Comparison of ENCODE assay signal across 2 cellular contexts in the genomic region with DNA sequence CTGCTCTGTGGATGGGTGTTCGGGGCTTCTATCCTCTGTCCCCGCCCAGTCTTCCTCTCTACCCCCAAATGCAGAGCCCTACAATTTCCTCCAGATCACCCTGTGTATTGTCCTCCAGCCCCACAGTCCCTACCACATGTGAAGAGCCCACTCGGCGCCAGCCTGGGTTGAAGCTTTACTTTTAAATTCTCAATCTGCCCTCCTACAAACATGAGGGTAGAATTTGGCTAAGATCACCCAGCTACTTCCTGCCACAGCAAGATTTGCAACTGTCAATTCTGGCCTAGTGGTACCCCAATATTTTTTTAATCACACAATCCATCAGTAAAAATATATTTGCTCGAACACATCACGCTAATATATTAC.
TF ChIP-seq lines count a peak whose summit lies in the region.

No MANE protein-coding gene starts in this region.

TF ChIP-seq in liver, 16 proteins besides CTCF, POLR2A, EP300 and RAD21:
- no peak for TF ChIP-seq HNF4A (conservative IDR thresholded peaks at IDR 0.05)
- TF ChIP-seq, protein P1, sequence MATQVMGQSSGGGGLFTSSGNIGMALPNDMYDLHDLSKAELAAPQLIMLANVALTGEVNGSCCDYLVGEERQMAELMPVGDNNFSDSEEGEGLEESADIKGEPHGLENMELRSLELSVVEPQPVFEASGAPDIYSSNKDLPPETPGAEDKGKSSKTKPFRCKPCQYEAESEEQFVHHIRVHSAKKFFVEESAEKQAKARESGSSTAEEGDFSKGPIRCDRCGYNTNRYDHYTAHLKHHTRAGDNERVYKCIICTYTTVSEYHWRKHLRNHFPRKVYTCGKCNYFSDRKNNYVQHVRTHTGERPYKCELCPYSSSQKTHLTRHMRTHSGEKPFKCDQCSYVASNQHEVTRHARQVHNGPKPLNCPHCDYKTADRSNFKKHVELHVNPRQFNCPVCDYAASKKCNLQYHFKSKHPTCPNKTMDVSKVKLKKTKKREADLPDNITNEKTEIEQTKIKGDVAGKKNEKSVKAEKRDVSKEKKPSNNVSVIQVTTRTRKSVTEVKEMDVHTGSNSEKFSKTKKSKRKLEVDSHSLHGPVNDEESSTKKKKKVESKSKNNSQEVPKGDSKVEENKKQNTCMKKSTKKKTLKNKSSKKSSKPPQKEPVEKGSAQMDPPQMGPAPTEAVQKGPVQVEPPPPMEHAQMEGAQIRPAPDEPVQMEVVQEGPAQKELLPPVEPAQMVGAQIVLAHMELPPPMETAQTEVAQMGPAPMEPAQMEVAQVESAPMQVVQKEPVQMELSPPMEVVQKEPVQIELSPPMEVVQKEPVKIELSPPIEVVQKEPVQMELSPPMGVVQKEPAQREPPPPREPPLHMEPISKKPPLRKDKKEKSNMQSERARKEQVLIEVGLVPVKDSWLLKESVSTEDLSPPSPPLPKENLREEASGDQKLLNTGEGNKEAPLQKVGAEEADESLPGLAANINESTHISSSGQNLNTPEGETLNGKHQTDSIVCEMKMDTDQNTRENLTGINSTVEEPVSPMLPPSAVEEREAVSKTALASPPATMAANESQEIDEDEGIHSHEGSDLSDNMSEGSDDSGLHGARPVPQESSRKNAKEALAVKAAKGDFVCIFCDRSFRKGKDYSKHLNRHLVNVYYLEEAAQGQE (IDR thresholded peaks at IDR 0.05), result peak; percentile 8

TF ChIP-seq in HepG2, 621 proteins besides CTCF, POLR2A, EP300 and RAD21:
- TF ChIP-seq SMARCC2 (IDR thresholded peaks at IDR 0.05) (no peak), PTBP1 (IDR thresholded peaks at IDR 0.05; ENCODE audit: low read depth, low read length, poor library complexity, severe bottlenecking) (no peak), FOSL2 (CRISPR knock-in tag; IDR thresholded peaks at IDR 0.05) (no peak), ZBTB38 (CRISPR knock-in tag; IDR thresholded peaks at IDR 0.05) (no peak), ZEB1 (IDR thresholded peaks at IDR 0.05; ENCODE audit: insufficient replicate concordance, low read depth) (no peak), PLRG1 (conservative IDR thresholded peaks at IDR 0.05) (no peak), ZNF510 (CRISPR knock-in tag; IDR thresholded peaks at IDR 0.05; ENCODE audit: low read depth) (no peak), SMYD3 (CRISPR knock-in tag; IDR thresholded peaks at IDR 0.05) (no peak)
- TF ChIP-seq, protein P2, sequence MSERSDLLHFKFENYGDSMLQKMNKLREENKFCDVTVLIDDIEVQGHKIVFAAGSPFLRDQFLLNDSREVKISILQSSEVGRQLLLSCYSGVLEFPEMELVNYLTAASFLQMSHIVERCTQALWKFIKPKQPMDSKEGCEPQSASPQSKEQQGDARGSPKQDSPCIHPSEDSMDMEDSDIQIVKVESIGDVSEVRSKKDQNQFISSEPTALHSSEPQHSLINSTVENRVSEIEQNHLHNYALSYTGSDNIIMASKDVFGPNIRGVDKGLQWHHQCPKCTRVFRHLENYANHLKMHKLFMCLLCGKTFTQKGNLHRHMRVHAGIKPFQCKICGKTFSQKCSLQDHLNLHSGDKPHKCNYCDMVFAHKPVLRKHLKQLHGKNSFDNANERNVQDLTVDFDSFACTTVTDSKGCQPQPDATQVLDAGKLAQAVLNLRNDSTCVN (CRISPR knock-in tag; IDR thresholded peaks at IDR 0.05; ENCODE audit: borderline replicate concordance), result no peak
- TF ChIP-seq, protein P3, sequence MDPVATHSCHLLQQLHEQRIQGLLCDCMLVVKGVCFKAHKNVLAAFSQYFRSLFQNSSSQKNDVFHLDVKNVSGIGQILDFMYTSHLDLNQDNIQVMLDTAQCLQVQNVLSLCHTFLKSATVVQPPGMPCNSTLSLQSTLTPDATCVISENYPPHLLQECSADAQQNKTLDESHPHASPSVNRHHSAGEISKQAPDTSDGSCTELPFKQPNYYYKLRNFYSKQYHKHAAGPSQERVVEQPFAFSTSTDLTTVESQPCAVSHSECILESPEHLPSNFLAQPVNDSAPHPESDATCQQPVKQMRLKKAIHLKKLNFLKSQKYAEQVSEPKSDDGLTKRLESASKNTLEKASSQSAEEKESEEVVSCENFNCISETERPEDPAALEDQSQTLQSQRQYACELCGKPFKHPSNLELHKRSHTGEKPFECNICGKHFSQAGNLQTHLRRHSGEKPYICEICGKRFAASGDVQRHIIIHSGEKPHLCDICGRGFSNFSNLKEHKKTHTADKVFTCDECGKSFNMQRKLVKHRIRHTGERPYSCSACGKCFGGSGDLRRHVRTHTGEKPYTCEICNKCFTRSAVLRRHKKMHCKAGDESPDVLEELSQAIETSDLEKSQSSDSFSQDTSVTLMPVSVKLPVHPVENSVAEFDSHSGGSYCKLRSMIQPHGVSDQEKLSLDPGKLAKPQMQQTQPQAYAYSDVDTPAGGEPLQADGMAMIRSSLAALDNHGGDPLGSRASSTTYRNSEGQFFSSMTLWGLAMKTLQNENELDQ (CRISPR knock-in tag; IDR thresholded peaks at IDR 0.05; ENCODE audit: borderline replicate concordance), result no peak
- TF ChIP-seq, protein P4, sequence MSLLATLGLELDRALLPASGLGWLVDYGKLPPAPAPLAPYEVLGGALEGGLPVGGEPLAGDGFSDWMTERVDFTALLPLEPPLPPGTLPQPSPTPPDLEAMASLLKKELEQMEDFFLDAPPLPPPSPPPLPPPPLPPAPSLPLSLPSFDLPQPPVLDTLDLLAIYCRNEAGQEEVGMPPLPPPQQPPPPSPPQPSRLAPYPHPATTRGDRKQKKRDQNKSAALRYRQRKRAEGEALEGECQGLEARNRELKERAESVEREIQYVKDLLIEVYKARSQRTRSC (CRISPR knock-in tag; IDR thresholded peaks at IDR 0.05; ENCODE audit: low read depth), result no peak
TF ChIP-seq in HepG2: peak in this region for 0.
